1 cellular context compared by ENCODE assay signal in the genomic region with DNA sequence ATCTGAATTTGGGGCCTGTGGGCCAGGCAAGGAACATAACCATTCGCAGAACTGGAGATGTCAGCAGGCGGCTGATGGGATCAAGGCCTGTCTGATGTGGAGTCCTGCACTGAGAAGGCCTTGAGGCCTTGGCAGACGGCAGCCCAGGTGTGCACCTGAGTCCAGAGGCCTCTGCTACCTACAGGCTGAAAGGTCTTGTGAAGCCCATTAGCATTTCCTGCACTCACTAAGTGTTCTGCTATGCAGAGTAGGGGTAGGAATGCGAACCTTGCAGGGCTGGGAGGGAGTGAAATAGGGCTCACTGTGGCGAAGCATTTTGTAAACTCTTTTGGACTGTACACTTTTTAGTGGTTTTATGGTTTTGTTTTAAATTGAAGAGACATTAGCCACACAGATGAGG.
TF ChIP-seq lines count a peak whose summit lies in the region.

No MANE protein-coding gene starts in this region.

TF ChIP-seq in SK-N-SH, 30 proteins besides CTCF, POLR2A, EP300 and RAD21 (continued from another document):
- no peak for TF ChIP-seq REST (IDR thresholded peaks at IDR 0.05; ENCODE audit: low read depth, low read length)
- no peak for TF ChIP-seq RFX5 (IDR thresholded peaks at IDR 0.05; ENCODE audit: low read length)
